In genomic region chr13:31930490-31930889, GRCh38 we compare ENCODE assay signal across 10 cellular contexts.
DNase-seq lines count a peak whose midpoint lies in the region; ATAC-seq, FAIRE-seq and TF ChIP-seq lines count a peak whose summit lies in the region.
"Had no signal": no experiment of that assay in that cellular context is flagged by ENCODE, and none has a peak within 500 bp of the region (broad histone marks: within the 10 kb centered on the region; RNA-seq: fewer than 3 reads in every experiment).

No MANE protein-coding gene starts in this region.

- CTCF ChIA-PET in H1 (lab: Charles Lee; ENCODE audit: partially characterized antibody): interaction anchor here (1.2 kb wide), 1 partner anchor 21 kb away, joined by 5 read pairs; no protein-coding TSS in a partner anchor

- no peaks in the 10 kb centered on the region for H3K79me1 ChIP-seq in H1 (ENCODE audit: low read depth, low read length)

- H3K4me1 ChIP-seq in H1 (replicated peaks in 1 of 4; ENCODE audit: control insufficient read depth in 3 of 4, insufficient read depth in 4 of 4, low read length in 3 of 4) (peaks cover 0 to 8% (median 0%) of the 10 kb centered on the region in 4 experiments; a peak in 2 of 7 replicates), Karpas-422 (ENCODE audit: low read length) (no peaks in the 10 kb centered on the region)

- no peak overlapping the region for H2BK5ac ChIP-seq in H1 (ENCODE audit: low read depth, low read length)

- no peak overlapping the region for H4K5ac ChIP-seq in H1 (ENCODE audit: insufficient read length, low read depth, low read length)

- DNase-seq in H1 (ENCODE audit: low read depth in 1 of 2, low spot score in 2 of 2): no peak
- DNase-seq in RPMI8226: no peak
- no peak for DNase-seq in Karpas-422
- no peak for DNase-seq in KG1 (lab: John Stamatoyannopoulos, UW)
- DNase-seq: Caco-2; foreskin fibroblast; naive thymus-derived CD8-positive, alpha-beta T cell had no signal

- no peak overlapping the region for H2BK120ac ChIP-seq in H1 (replicated peaks; ENCODE audit: low read depth, low read length)

- TF ChIP-seq CTCF in H1 (IDR thresholded peaks at IDR 0.05; ENCODE audit: control extremely low read depth in 1 of 3, insufficient read depth in 1 of 3, low read depth in 1 of 3, low read length in 3 of 3): no peak

- H3K4me3 ChIP-seq in H1 (ENCODE audit: extremely low read depth in 1 of 4, insufficient read depth in 2 of 4, low read depth in 3 of 4, low read length in 4 of 4) (no peak overlapping the region), Karpas-422 (ENCODE audit: low read length) (no peak overlapping the region)

- H4K91ac ChIP-seq in H1 (replicated peaks; ENCODE audit: insufficient read length, low read length): no peak overlapping the region

- H3K23me2 ChIP-seq in H1 (ENCODE audit: low read depth, low read length): no peaks in the 10 kb centered on the region; the same call in 1 of the 2 replicates

- no peaks in the 10 kb centered on the region for H3K9me3 ChIP-seq in H1 (ENCODE audit: insufficient read depth in 2 of 2, low read depth in 1 of 2, low read length in 1 of 2)
- no peaks in the 10 kb centered on the region for H3K9me3 ChIP-seq in Karpas-422 (ENCODE audit: low read length)
- H3K9me3 ChIP-seq: Caco-2 had no signal

- H2BK15ac ChIP-seq in H1 (ENCODE audit: low read length): no peak overlapping the region

- H3K56ac ChIP-seq in H1 (replicated peaks; ENCODE audit: insufficient read length, low read depth, low read length): no peak overlapping the region

- ATAC-seq in GM19351 (IDR thresholded peaks at IDR 0.05; ENCODE audit: unreplicated experiment) (peak; percentile 26), GM21825 (IDR thresholded peaks at IDR 0.05; ENCODE audit: unreplicated experiment) (peak; percentile 44), HG03175 (IDR thresholded peaks at IDR 0.05; ENCODE audit: unreplicated experiment) (peak; percentile 26)
- ATAC-seq: naive thymus-derived CD8-positive, alpha-beta T cell had no signal

- H3K9me2 ChIP-seq in Karpas-422 (replicated peaks; ENCODE audit: insufficient read depth, low read length): no peaks in the 10 kb centered on the region

- no peak overlapping the region for H2BK12ac ChIP-seq in H1 (ENCODE audit: low read depth, low read length)

- no peak overlapping the region for H4K8ac ChIP-seq in H1 (ENCODE audit: extremely low read depth, insufficient read depth, low read length)

- POLR2A ChIA-PET in H1 (lab: Charles Lee; ENCODE audit: partially characterized antibody): no interaction called here

- H3K14ac ChIP-seq in H1 (ENCODE audit: insufficient read length): no peak overlapping the region

- no peak for TF ChIP-seq POLR2A in H1 (IDR thresholded peaks at IDR 0.05; ENCODE audit: control extremely low read depth in 1 of 2, low read depth in 2 of 2, low read length in 2 of 2)

- no peak overlapping the region for H3K9ac ChIP-seq in H1 (replicated peaks in 1 of 4; ENCODE audit: extremely low read depth in 1 of 4, low read depth in 3 of 4, low read length in 3 of 4)
- H3K9ac ChIP-seq in Karpas-422 (ENCODE audit: low read length): no peak overlapping the region

- H3K18ac ChIP-seq in H1 (ENCODE audit: extremely low read depth, low read length): no peak overlapping the region

- no peak overlapping the region for H3K23ac ChIP-seq in H1 (ENCODE audit: insufficient read length)

- no peak for TF ChIP-seq RAD21 in H1 (IDR thresholded peaks at IDR 0.05 in 1 of 2, conservative IDR thresholded peaks at IDR 0.05 in 1 of 2; ENCODE audit: low read depth in 2 of 2, low read length in 2 of 2)

- H2AFZ ChIP-seq in H1 (ENCODE audit: low read length): peak overlapping the region; percentile 43
- H2AFZ ChIP-seq in Karpas-422 (ENCODE audit: low read length): no peak overlapping the region

- H2AK5ac ChIP-seq in H1 (ENCODE audit: low read depth, low read length): no peak overlapping the region

- H2BK20ac ChIP-seq in H1 (ENCODE audit: low read length): no peak overlapping the region

- no peaks in the 10 kb centered on the region for H4K20me1 ChIP-seq in H1 (replicated peaks in 1 of 2; ENCODE audit: control insufficient read depth in 1 of 2, insufficient read depth in 2 of 2, low read length in 2 of 2)
- no peaks in the 10 kb centered on the region for H4K20me1 ChIP-seq in Karpas-422 (ENCODE audit: insufficient read depth, low read depth, low read length)

- TF ChIP-seq EP300 in H1 (IDR thresholded peaks at IDR 0.05; ENCODE audit: borderline replicate concordance in 1 of 2, low read depth in 2 of 2, low read length in 2 of 2): no peak

- no peak overlapping the region for H3K4ac ChIP-seq in H1 (replicated peaks; ENCODE audit: insufficient read length, low read depth, low read length)

- H3K79me2 ChIP-seq in H1 (ENCODE audit: control insufficient read depth in 1 of 2, insufficient read depth in 2 of 2, low read length in 2 of 2): no peaks in the 10 kb centered on the region
- no peaks in the 10 kb centered on the region for H3K79me2 ChIP-seq in Karpas-422 (ENCODE audit: low read length)

- no peak for FAIRE-seq in H1 (lab: Jason Lieb, UNC)

- WGBS in H1 (ENCODE audit: extremely low coverage in 1 of 2, insufficient coverage in 1 of 2, insufficient read length in 1 of 2, insufficient replicate concordance in 2 of 2, low coverage in 1 of 2, low lambda C conversion rate in 2 of 2, missing lambda C conversion rate in 1 of 2), 2 experiments: 89% methylated on average over 2 of the region's 2 CpGs; no CpG with 5 or more reads in 1 of the 2 experiments

- no peak overlapping the region for H3K27ac ChIP-seq in H1 (ENCODE audit: low read depth, low read length)
- no peak overlapping the region for H3K27ac ChIP-seq in Karpas-422 (ENCODE audit: low read length)

- H3K36me3 ChIP-seq in H1 (ENCODE audit: control insufficient read depth in 2 of 4, insufficient read depth in 4 of 4, low read length in 3 of 4) (no peaks in the 10 kb centered on the region), Karpas-422 (ENCODE audit: insufficient read depth, low read length) (no peaks in the 10 kb centered on the region)

- H3K4me2 ChIP-seq in H1 (ENCODE audit: insufficient read depth in 1 of 2, low read depth in 2 of 2, low read length in 2 of 2) (no peak overlapping the region), Karpas-422 (ENCODE audit: low read depth, low read length, poor library complexity, severe bottlenecking) (no peak overlapping the region)

- H3K27me3 ChIP-seq in H1 (replicated peaks in 1 of 4; ENCODE audit: control insufficient read depth in 3 of 4, extremely low read depth in 1 of 4, insufficient read depth in 3 of 4, low read length in 3 of 4) (no peaks in the 10 kb centered on the region), Karpas-422 (ENCODE audit: low read length) (no peaks in the 10 kb centered on the region)

TF ChIP-seq in H1, 55 proteins besides CTCF, POLR2A, EP300 and RAD21:
- TF ChIP-seq ZNF274 (IDR thresholded peaks at IDR 0.05; ENCODE audit: borderline replicate concordance, extremely low read depth, low read length): no peak
- no peak for TF ChIP-seq TBP (IDR thresholded peaks at IDR 0.05; ENCODE audit: low read depth, low read length)
- no peak for TF ChIP-seq TEAD4 (IDR thresholded peaks at IDR 0.05; ENCODE audit: low read depth, low read length)
- TF ChIP-seq TCF12 (IDR thresholded peaks at IDR 0.05; ENCODE audit: low read depth, low read length): no peak
- TF ChIP-seq EZH2 (IDR thresholded peaks at IDR 0.05; ENCODE audit: low read depth, low read length, severe bottlenecking): no peak
- TF ChIP-seq KDM5A (IDR thresholded peaks at IDR 0.05; ENCODE audit: low read length): no peak
- TF ChIP-seq SIN3A (conservative IDR thresholded peaks at IDR 0.05 in 1 of 2, IDR thresholded peaks at IDR 0.05 in 1 of 2; ENCODE audit: low read depth in 1 of 2, low read length in 2 of 2): no peak
- no peak for TF ChIP-seq SP1 (IDR thresholded peaks at IDR 0.05; ENCODE audit: low read depth, low read length)
- TF ChIP-seq BRCA1 (IDR thresholded peaks at IDR 0.05; ENCODE audit: low read depth, low read length): no peak
- no peak for TF ChIP-seq NRF1 (IDR thresholded peaks at IDR 0.05; ENCODE audit: low read depth, low read length)
- TF ChIP-seq SAP30 (IDR thresholded peaks at IDR 0.05; ENCODE audit: insufficient read depth, insufficient replicate concordance, low read length): no peak
- TF ChIP-seq HDAC2 (IDR thresholded peaks at IDR 0.05; ENCODE audit: borderline replicate concordance in 1 of 2, low read depth in 2 of 2, low read length in 2 of 2): no peak
- no peak for TF ChIP-seq GTF2F1 (IDR thresholded peaks at IDR 0.05; ENCODE audit: borderline replicate concordance, low read depth, low read length)
- no peak for TF ChIP-seq SP4 (IDR thresholded peaks at IDR 0.05; ENCODE audit: low read length)
TF ChIP-seq in H1: peak in this region for 0.
